13 cellular contexts compared by ENCODE assay signal in the genomic region with DNA sequence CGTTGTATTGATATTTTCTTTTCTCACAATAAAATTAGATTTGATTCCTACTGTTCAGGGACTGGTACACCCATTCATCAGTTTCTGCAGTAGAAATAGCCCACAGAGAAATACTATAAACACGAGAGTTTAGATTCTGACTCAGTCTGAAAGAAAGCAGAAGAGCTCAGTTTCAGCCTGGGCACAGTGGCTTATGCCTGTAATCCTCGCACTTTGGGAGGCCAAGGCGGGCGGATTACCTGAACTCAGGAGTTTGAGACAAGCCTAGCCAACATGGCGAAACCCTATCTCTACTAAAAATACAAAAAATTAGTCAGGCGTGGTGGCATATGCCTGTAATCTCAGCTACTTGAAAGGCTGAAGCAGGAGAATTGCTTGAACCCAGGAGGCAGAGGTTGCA. TPM values are rescaled to one million over a fixed set of nuclear protein-coding genes. Genes with fewer than 3 reads are reported as not detected.
A peak's percentile ranks its signal among the peaks of the same experiment; 100 is the strongest.
DNase-seq lines count a peak whose midpoint lies in the region; ATAC-seq and TF ChIP-seq lines count a peak whose summit lies in the region.
"Had no signal": no experiment of that assay in that cellular context is flagged by ENCODE, and none has a peak within 500 bp of the region (broad histone marks: within the 10 kb centered on the region; RNA-seq: fewer than 3 reads in every experiment).

No MANE protein-coding gene starts in this region.

- no peak overlapping the region for H3K9ac ChIP-seq in DND-41 (ENCODE audit: low read depth, low read length)

- H3K9me3 ChIP-seq in DND-41 (ENCODE audit: insufficient read depth, low read length, severe bottlenecking), result no peaks in the 10 kb centered on the region

- peaks cover 83% of the 10 kb centered on the region for H3K4me1 ChIP-seq in DND-41 (ENCODE audit: insufficient read depth, low read length)

- no peak for ATAC-seq in DND-41 (ENCODE audit: insufficient read depth, low read depth)
- ATAC-seq in GM19455 (IDR thresholded peaks at IDR 0.05; ENCODE audit: unreplicated experiment), result peak; percentile 86
- peak; percentile 72 for ATAC-seq in HG03159 (IDR thresholded peaks at IDR 0.05; ENCODE audit: unreplicated experiment)
- peak; percentile 24 for ATAC-seq in activated naive CD8-positive, alpha-beta T cell treated with anti-CD3 and anti-CD28 coated beads, Interleukin-2, amount 10 ng/mL, durations not matched to agents 7 days and 5 days (ENCODE audit: low read depth)
- no peak for ATAC-seq in HG03045 (IDR thresholded peaks at IDR 0.05; ENCODE audit: unreplicated experiment)
- ATAC-seq: K562 had no signal

- peaks cover 74% of the 10 kb centered on the region for H3K36me3 ChIP-seq in DND-41 (ENCODE audit: insufficient read depth, low read length)

- no peaks in the 10 kb centered on the region for H3K27me3 ChIP-seq in DND-41 (ENCODE audit: insufficient read depth, low read length, poor library complexity)

- DNase-seq in DND-41 (no peak), dermis blood vessel endothelial cell (no peak), NCI-H1417 (lab: John Stamatoyannopoulos, UW) (no peak), SW 1271 (lab: John Stamatoyannopoulos, UW) (no peak)
- DNase-seq in activated naive CD8-positive, alpha-beta T cell treated with anti-CD3 and anti-CD28 coated beads, Interleukin-2, amount 10 ng/mL, durations not matched to agents 7 days and 5 days, result no peak
- DNase-seq: C1 segment of cervical spinal cord, NCI-H446 had no signal

- peak overlapping the region; percentile 82 for H3K27ac Mint-ChIP-seq in activated naive CD8-positive, alpha-beta T cell treated with anti-CD3 and anti-CD28 coated beads, Interleukin-2, amount 10 ng/mL, durations not matched to agents 7 days and 5 days

- H3K4me2 ChIP-seq in DND-41 (ENCODE audit: insufficient read depth, low read length), result peak overlapping the region; percentile 43; the same call in 1 of the 2 replicates

- no peak overlapping the region for H3K4me3 ChIP-seq in DND-41 (ENCODE audit: low read depth in 1 of 2, low read length in 2 of 2)
- H3K4me3 ChIP-seq: K562 had no signal

- no peak overlapping the region for H3K27ac ChIP-seq in DND-41 (ENCODE audit: low read length)

- peaks cover 100% of the 10 kb centered on the region for H3K79me2 ChIP-seq in DND-41 (ENCODE audit: insufficient read depth, low read length)

- no peak overlapping the region for H2AFZ ChIP-seq in DND-41 (ENCODE audit: low read depth, low read length)

- POLR2A ChIA-PET in activated naive CD8-positive, alpha-beta T cell treated with anti-CD3 and anti-CD28 coated beads, Interleukin-2, amount 10 ng/mL, durations not matched to agents 7 days and 5 days (lab: Charles Lee), result interaction anchor here (0.6 to 15.5 kb wide), 12 partner anchors 8 to 94 kb away, joined by 3 to 194 read pairs (median 14); partner anchors contain the start of gene ITK

- H4K20me1 ChIP-seq in DND-41 (ENCODE audit: insufficient read depth, low read length), result peaks cover 42% of the 10 kb centered on the region

- H3K4me1 Mint-ChIP-seq in activated naive CD8-positive, alpha-beta T cell treated with anti-CD3 and anti-CD28 coated beads, Interleukin-2, amount 10 ng/mL, durations not matched to agents 7 days and 5 days, result peaks cover 73% of the 10 kb centered on the region

- peaks cover 77% of the 10 kb centered on the region for H3K36me3 Mint-ChIP-seq in activated naive CD8-positive, alpha-beta T cell treated with anti-CD3 and anti-CD28 coated beads, Interleukin-2, amount 10 ng/mL, durations not matched to agents 7 days and 5 days

- H3K4me3 Mint-ChIP-seq in activated naive CD8-positive, alpha-beta T cell treated with anti-CD3 and anti-CD28 coated beads, Interleukin-2, amount 10 ng/mL, durations not matched to agents 7 days and 5 days, result peak overlapping the region; percentile 85

- no peak for TF ChIP-seq CTCF in DND-41 (IDR thresholded peaks at IDR 0.05; ENCODE audit: borderline replicate concordance, extremely low read depth, low read length, poor library complexity, severe bottlenecking)

- H3K9me3 Mint-ChIP-seq in activated naive CD8-positive, alpha-beta T cell treated with anti-CD3 and anti-CD28 coated beads, Interleukin-2, amount 10 ng/mL, durations not matched to agents 7 days and 5 days, result no peaks in the 10 kb centered on the region

- H3K27me3 Mint-ChIP-seq in activated naive CD8-positive, alpha-beta T cell treated with anti-CD3 and anti-CD28 coated beads, Interleukin-2, amount 10 ng/mL, durations not matched to agents 7 days and 5 days, result no peaks in the 10 kb centered on the region

RNA-seq across cellular contexts. Expression of gene ITK, which starts 8.6 kb away (rescaled TPM):
- total RNA-seq in activated naive CD8-positive, alpha-beta T cell treated with anti-CD3 and anti-CD28 coated beads, Interleukin-2, amount 10 ng/mL, durations not matched to agents 7 days and 5 days, result 100 to 1,000 TPM; 313 to 324 TPM
- total RNA-seq in dermis blood vessel endothelial cell, result not detected in 2 replicates
- total RNA-seq: lung microvascular endothelial cell had no signal

RNA-seq across cellular contexts. Expression of gene GARIN3, which starts 23.2 kb away (rescaled TPM):
- not detected for total RNA-seq in activated naive CD8-positive, alpha-beta T cell treated with anti-CD3 and anti-CD28 coated beads, Interleukin-2, amount 10 ng/mL, durations not matched to agents 7 days and 5 days
- not detected in 2 replicates for total RNA-seq in dermis blood vessel endothelial cell
- total RNA-seq: K562, lung microvascular endothelial cell, renal cortical epithelial cell had no signal

RNA-seq across cellular contexts. Expression of gene MED7, which starts 46.6 kb away (rescaled TPM):
- total RNA-seq in activated naive CD8-positive, alpha-beta T cell treated with anti-CD3 and anti-CD28 coated beads, Interleukin-2, amount 10 ng/mL, durations not matched to agents 7 days and 5 days, result 10 to 100 TPM; 15.3 to 15.5 TPM
- total RNA-seq in dermis blood vessel endothelial cell, result 7.7 and 7.8 TPM in 2 replicates

Comparison
In these comparisons a context has a peak if more than half of its experiments do, and no peak if none do; other contexts are left out.
1. ATAC-seq: peak in GM19455 (single experiment), HG03159 (single experiment) and activated naive CD8-positive, alpha-beta T cell treated with anti-CD3 and anti-CD28 coated beads, Interleukin-2, amount 10 ng/mL, durations not matched to agents 7 days and 5 days (single experiment); none in DND-41 (single experiment) and HG03045 (single experiment).
2. RNA of gene ITK, which starts 8.6 kb away (total RNA-seq): 313 to 324 TPM in activated naive CD8-positive, alpha-beta T cell treated with anti-CD3 and anti-CD28 coated beads, Interleukin-2, amount 10 ng/mL, durations not matched to agents 7 days and 5 days; not detected in dermis blood vessel endothelial cell; every median in the first group is over 100 times any median in the second.